ENCODE assay signal across 8 cellular contexts in genomic region chr14:31419179-31420012, GRCh38. TPM values are rescaled to one million over a fixed set of nuclear protein-coding genes. Genes with fewer than 3 reads are reported as not detected.
A peak's percentile ranks its signal among the peaks of the same experiment; 100 is the strongest.
DNase-seq lines count a peak whose midpoint lies in the region; TF ChIP-seq lines count a peak whose summit lies in the region.

No MANE protein-coding gene starts in this region.

- H3K4me3 ChIP-seq in vagina = peak overlapping the region; percentile 78 to 82

- DNase-seq in CD1c-positive myeloid dendritic cell (ENCODE audit: extremely low spot score) = peak; percentile 14
- DNase-seq in medulla oblongata (ENCODE audit: extremely low spot score) = peak; percentile 47
- DNase-seq in vagina (ENCODE audit: extremely low spot score in 2 of 2) = no peak
- DNase-seq in activated CD4-positive, CD25-positive, alpha-beta regulatory T cell (lab: John Stamatoyannopoulos, UW) = no peak
- DNase-seq in anterior cingulate cortex (lab: John Stamatoyannopoulos, UW) = no peak
- DNase-seq in T1000 (lab: John Stamatoyannopoulos, UW) = no peak

- peaks cover 37% of the 10 kb centered on the region for H3K4me1 Mint-ChIP-seq in brain

- H3K4me3 Mint-ChIP-seq in brain = peak overlapping the region; percentile 95 to 99 (median 97)

- H3K27me3 ChIP-seq in vagina = no peaks in the 10 kb centered on the region

- no peak for TF ChIP-seq RAD21 in Ishikawa (IDR thresholded peaks at IDR 0.05; ENCODE audit: low read depth)

- peaks cover 6% of the 10 kb centered on the region for H3K27me3 Mint-ChIP-seq in brain

- no peaks in the 10 kb centered on the region for H3K36me3 Mint-ChIP-seq in brain

- no peaks in the 10 kb centered on the region for H3K9me3 Mint-ChIP-seq in brain

- no peak for TF ChIP-seq EP300 in Ishikawa (IDR thresholded peaks at IDR 0.05; ENCODE audit: borderline replicate concordance)

- TF ChIP-seq CTCF in brain (conservative IDR thresholded peaks at IDR 0.05) (no peak), vagina (IDR thresholded peaks at IDR 0.05) (no peak)

- peak overlapping the region; percentile 82 for H3K27ac ChIP-seq in vagina

- no peaks in the 10 kb centered on the region for H3K9me3 ChIP-seq in vagina

- H3K4me1 ChIP-seq in vagina = peaks cover 33% of the 10 kb centered on the region

- intact Hi-C loops in vagina (cut with DNase I) = no loop called here

- H3K36me3 ChIP-seq in vagina = no peaks in the 10 kb centered on the region

- no peak for TF ChIP-seq POLR2A in vagina (IDR thresholded peaks at IDR 0.05)

- peak overlapping the region; percentile 2 to 91 (median 78) for H3K27ac Mint-ChIP-seq in brain

TF ChIP-seq in Ishikawa, 13 proteins besides CTCF, POLR2A, EP300 and RAD21:
- TF ChIP-seq ZBTB7A (IDR thresholded peaks at IDR 0.05; ENCODE audit: low read depth) (0 out of 2 replicates have a peak, but pooled peaks have one; percentile 4), NFIC (IDR thresholded peaks at IDR 0.05) (no peak)
TF ChIP-seq in Ishikawa: peak in this region for 1.

RNA-seq across cellular contexts. Expression of gene HEATR5A, which starts 1.0 kb away (rescaled TPM):
- 6.7 TPM for polyA plus RNA-seq in brain (ENCODE audit: insufficient read depth, low read depth, low replicate concordance)
- total RNA-seq in vagina = 16.9 TPM

RNA-seq across cellular contexts. Expression of gene DTD2, which starts 37.9 kb away (rescaled TPM):
- 7.6 TPM for polyA plus RNA-seq in brain (ENCODE audit: insufficient read depth, low read depth, low replicate concordance)
- total RNA-seq in vagina = 31.7 TPM

Comparison
In these comparisons a context has a peak if more than half of its experiments do, and no peak if none do; other contexts are left out.
1. DNase-seq: peak in CD1c-positive myeloid dendritic cell (single experiment) and medulla oblongata (single experiment); none in vagina (0 of 2), activated CD4-positive, CD25-positive, alpha-beta regulatory T cell (0 of 4), anterior cingulate cortex (0 of 58) and T1000 (single experiment).